Comparison of ENCODE assay signal across 8 cellular contexts in genomic region chr1:210143465-210144062, GRCh38.
DNase-seq lines count a peak whose midpoint lies in the region; ATAC-seq and TF ChIP-seq lines count a peak whose summit lies in the region.

No MANE protein-coding gene starts in this region.

- H3K36me3 ChIP-seq in Caco-2 (ENCODE audit: control insufficient read depth, insufficient read depth, low read length): no peaks in the 10 kb centered on the region
- H3K36me3 ChIP-seq in NT2/D1 (ENCODE audit: insufficient read depth, insufficient read length, low read length): no peaks in the 10 kb centered on the region
- no peaks in the 10 kb centered on the region for H3K36me3 ChIP-seq in psoas muscle (ENCODE audit: insufficient read depth in 1 of 2, low read depth in 1 of 2)

- H3K9me3 Mint-ChIP-seq in Caco-2 (ENCODE audit: unreplicated experiment): no peaks in the 10 kb centered on the region
- no peaks in the 10 kb centered on the region for H3K9me3 Mint-ChIP-seq in activated naive CD4-positive, alpha-beta T cell treated with anti-CD3 and anti-CD28 coated beads for 36 hours

- H3K27ac Mint-ChIP-seq in Caco-2 (ENCODE audit: unreplicated experiment): no peak overlapping the region
- H3K27ac Mint-ChIP-seq in activated naive CD4-positive, alpha-beta T cell treated with anti-CD3 and anti-CD28 coated beads for 36 hours: no peak overlapping the region

- H3K4me3 Mint-ChIP-seq in Caco-2 (ENCODE audit: unreplicated experiment): no peak overlapping the region
- no peak overlapping the region for H3K4me3 Mint-ChIP-seq in activated naive CD4-positive, alpha-beta T cell treated with anti-CD3 and anti-CD28 coated beads for 36 hours

- H3K36me3 Mint-ChIP-seq in Caco-2 (ENCODE audit: insufficient read depth, unreplicated experiment): no peaks in the 10 kb centered on the region
- H3K36me3 Mint-ChIP-seq in activated naive CD4-positive, alpha-beta T cell treated with anti-CD3 and anti-CD28 coated beads for 36 hours (ENCODE audit: low read depth): no peaks in the 10 kb centered on the region

- DNase-seq in Caco-2 (peak; percentile 66 to 77), NT2/D1 (ENCODE audit: low read depth, low spot score) (peak; percentile 70), head of caudate nucleus (peak in 41 of 42 donors; percentile 16 to 91 (median 72)), psoas muscle (peak; percentile 69 to 71)
- DNase-seq in activated naive CD4-positive, alpha-beta T cell treated with anti-CD3 and anti-CD28 coated beads for 36 hours: peak; percentile 77

- H3K4me3 ChIP-seq in Caco-2 (ENCODE audit: low read depth, low read length) (no peak overlapping the region), NT2/D1 (ENCODE audit: insufficient read length, low read depth) (no peak overlapping the region), psoas muscle (no peak overlapping the region)

- POLR2A ChIA-PET in Caco-2 (lab: Charles Lee): no interaction called here

- WGBS in psoas muscle, 3 donors: 34 to 38% (median 35%) methylated on average over 4 of the region's 4 CpGs

- H3K9me3 ChIP-seq in Caco-2: no peaks in the 10 kb centered on the region
- no peaks in the 10 kb centered on the region for H3K9me3 ChIP-seq in NT2/D1 (ENCODE audit: insufficient read depth, low read length)
- no peaks in the 10 kb centered on the region for H3K9me3 ChIP-seq in psoas muscle

- intact Hi-C loops in Caco-2 (cut with micrococcal nuclease; ENCODE audit: unreplicated experiment) (loop anchor here (1.0 to 10.0 kb wide), 5 partner anchors 96 to 257 kb away; no protein-coding TSS in a partner anchor), head of caudate nucleus (cut with DNase I) (loop anchor here (2.0 kb wide), 1 partner anchor 167 kb away; no protein-coding TSS in a partner anchor), psoas muscle (cut with DNase I) (loop anchor here (1.0 to 5.0 kb wide), 3 partner anchors 169 to 259 kb away; no protein-coding TSS in a partner anchor)
- intact Hi-C loops in activated naive CD4-positive, alpha-beta T cell treated with anti-CD3 and anti-CD28 coated beads for 36 hours (cut with micrococcal nuclease): loop anchor here (1.0 to 2.0 kb wide), 5 partner anchors 168 to 991 kb away; partner anchors contain the start of gene KCNH1

- H3K27me3 Mint-ChIP-seq in Caco-2 (ENCODE audit: insufficient read depth, unreplicated experiment): no peaks in the 10 kb centered on the region
- H3K27me3 Mint-ChIP-seq in activated naive CD4-positive, alpha-beta T cell treated with anti-CD3 and anti-CD28 coated beads for 36 hours (ENCODE audit: low read depth): peaks cover 13% of the 10 kb centered on the region

- no peaks in the 10 kb centered on the region for H3K4me1 Mint-ChIP-seq in Caco-2 (ENCODE audit: low read depth, unreplicated experiment)
- H3K4me1 Mint-ChIP-seq in activated naive CD4-positive, alpha-beta T cell treated with anti-CD3 and anti-CD28 coated beads for 36 hours (ENCODE audit: low read depth): no peaks in the 10 kb centered on the region

- H3K27me3 ChIP-seq in Caco-2 (replicated peaks; ENCODE audit: control insufficient read depth, insufficient read depth, low read length): no peaks in the 10 kb centered on the region
- no peaks in the 10 kb centered on the region for H3K27me3 ChIP-seq in NT2/D1 (ENCODE audit: insufficient read depth, insufficient read length)
- peaks cover 0 to 2% (median 0%) of the 10 kb centered on the region in 3 donors for H3K27me3 ChIP-seq in psoas muscle (ENCODE audit: insufficient read depth in 3 of 3, low read length in 2 of 3)

- BruUV-seq in Caco-2 (replicated peaks; lab: Mats Ljungman, UMichigan): no TSS peak

- H3K9ac ChIP-seq in NT2/D1 (ENCODE audit: insufficient read length, low read depth): no peak overlapping the region

- no peak overlapping the region for H3K27ac ChIP-seq in psoas muscle

- CTCF ChIA-PET in Caco-2 (lab: Charles Lee): no interaction called here
- CTCF ChIA-PET in activated naive CD4-positive, alpha-beta T cell treated with anti-CD3 and anti-CD28 coated beads for 36 hours (lab: Charles Lee): interaction anchor here (0.9 to 3.7 kb wide), 9 partner anchors 13 to 258 kb away, joined by 3 to 21 read pairs (median 4); no protein-coding TSS in a partner anchor

- TF ChIP-seq CTCF in Caco-2 (IDR thresholded peaks at IDR 0.05; ENCODE audit: insufficient read depth in 1 of 2, low read depth in 1 of 2, low read length in 1 of 2, severe bottlenecking in 1 of 2, unreplicated experiment in 1 of 2) (peak; percentile 63 to 69), psoas muscle (IDR thresholded peaks at IDR 0.05) (peak; percentile 67)

- ATAC-seq in HG03432 (IDR thresholded peaks at IDR 0.05; ENCODE audit: unreplicated experiment) (peak; percentile 51), psoas muscle (no peak), GM21717 (IDR thresholded peaks at IDR 0.05; ENCODE audit: unreplicated experiment) (no peak), HG02759 (IDR thresholded peaks at IDR 0.05; ENCODE audit: unreplicated experiment) (no peak)

- H3K4me1 ChIP-seq in Caco-2: no peaks in the 10 kb centered on the region
- no peaks in the 10 kb centered on the region for H3K4me1 ChIP-seq in NT2/D1 (ENCODE audit: insufficient read depth, insufficient read length)
- no peaks in the 10 kb centered on the region for H3K4me1 ChIP-seq in psoas muscle
